8 cellular contexts compared by ENCODE assay signal in the genomic region with DNA sequence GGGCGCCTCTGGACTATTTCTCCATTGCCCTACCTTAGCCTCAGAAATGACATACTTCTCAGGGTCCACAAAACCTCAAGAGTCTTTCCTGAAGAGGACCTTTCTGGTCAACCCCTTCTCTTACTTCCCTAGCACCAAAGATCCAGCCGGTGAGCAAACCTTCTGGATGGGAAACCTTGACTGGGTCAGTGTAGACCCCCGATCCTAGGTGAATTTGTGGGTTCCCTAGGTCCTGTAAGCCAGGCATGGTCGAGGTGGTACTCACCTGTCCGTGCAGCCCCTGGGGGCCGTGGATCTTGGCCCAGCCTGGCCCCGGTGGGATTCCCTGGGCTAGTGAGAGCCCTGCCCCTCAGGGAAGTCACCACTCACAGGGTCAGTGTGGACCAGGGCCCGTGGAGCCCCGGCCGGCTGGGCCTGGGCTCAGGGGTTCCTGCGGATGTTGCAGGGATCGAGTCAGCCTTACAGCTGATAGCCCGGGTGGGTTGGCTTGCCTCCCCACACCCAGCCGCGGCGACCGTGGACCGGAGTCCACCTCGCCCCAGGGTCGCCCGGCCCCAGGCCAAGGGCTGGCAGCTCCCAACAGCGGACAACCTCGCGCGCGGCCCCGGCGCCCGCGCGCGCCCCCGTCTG. TPM values are rescaled to one million over a fixed set of nuclear protein-coding genes. Genes with fewer than 3 reads are reported as not detected.
DNase-seq lines count a peak whose midpoint lies in the region; ATAC-seq, FAIRE-seq and TF ChIP-seq lines count a peak whose summit lies in the region.

No MANE protein-coding gene starts in this region.

- peak overlapping the region; percentile 68 for H2AFZ ChIP-seq in hepatocyte

- no peaks in the 10 kb centered on the region for H3K9me3 Mint-ChIP-seq in activated naive CD4-positive, alpha-beta T cell treated with anti-CD3 and anti-CD28 coated beads, Interleukin-2, amount 10 ng/mL, durations not matched to agents 7 days and 5 days
- no peaks in the 10 kb centered on the region for H3K9me3 Mint-ChIP-seq in activated T-helper 1 cell treated with anti-CD3 and anti-CD28 coated beads, Interleukin-12 subunit alpha, Interleukin-12 subunit beta, Interleukin-2, Interleukin-4 antibody, amounts not matched to agents 30 ng/mL and 10 ng/mL and 1 ng/mL, durations not matched to agents 14 hours and 24 hours and 36 hours

- H3K4me3 Mint-ChIP-seq in activated naive CD4-positive, alpha-beta T cell treated with anti-CD3 and anti-CD28 coated beads, Interleukin-2, amount 10 ng/mL, durations not matched to agents 7 days and 5 days: peak overlapping the region; percentile 95
- H3K4me3 Mint-ChIP-seq in activated T-helper 1 cell treated with anti-CD3 and anti-CD28 coated beads, Interleukin-12 subunit alpha, Interleukin-12 subunit beta, Interleukin-2, Interleukin-4 antibody, amounts not matched to agents 30 ng/mL and 10 ng/mL and 1 ng/mL, durations not matched to agents 14 hours and 24 hours and 36 hours: peak overlapping the region; percentile 89

- H3K36me3 Mint-ChIP-seq in activated naive CD4-positive, alpha-beta T cell treated with anti-CD3 and anti-CD28 coated beads, Interleukin-2, amount 10 ng/mL, durations not matched to agents 7 days and 5 days: peaks cover 74% of the 10 kb centered on the region
- peaks cover 42% of the 10 kb centered on the region for H3K36me3 Mint-ChIP-seq in activated T-helper 1 cell treated with anti-CD3 and anti-CD28 coated beads, Interleukin-12 subunit alpha, Interleukin-12 subunit beta, Interleukin-2, Interleukin-4 antibody, amounts not matched to agents 30 ng/mL and 10 ng/mL and 1 ng/mL, durations not matched to agents 14 hours and 24 hours and 36 hours (ENCODE audit: low read depth)

- H3K27me3 ChIP-seq in hepatocyte (no peaks in the 10 kb centered on the region), small intestine (ENCODE audit: control insufficient read depth in 2 of 2, insufficient read depth in 2 of 2, low read length in 2 of 2) (no peaks in the 10 kb centered on the region)

- H3K27me3 Mint-ChIP-seq in activated naive CD4-positive, alpha-beta T cell treated with anti-CD3 and anti-CD28 coated beads, Interleukin-2, amount 10 ng/mL, durations not matched to agents 7 days and 5 days: no peaks in the 10 kb centered on the region
- no peaks in the 10 kb centered on the region for H3K27me3 Mint-ChIP-seq in activated T-helper 1 cell treated with anti-CD3 and anti-CD28 coated beads, Interleukin-12 subunit alpha, Interleukin-12 subunit beta, Interleukin-2, Interleukin-4 antibody, amounts not matched to agents 30 ng/mL and 10 ng/mL and 1 ng/mL, durations not matched to agents 14 hours and 24 hours and 36 hours (ENCODE audit: insufficient read depth)

- CTCF ChIA-PET in activated naive CD4-positive, alpha-beta T cell treated with anti-CD3 and anti-CD28 coated beads, Interleukin-2, amount 10 ng/mL, durations not matched to agents 7 days and 5 days (lab: Charles Lee): interaction anchor here (1.1 to 2.0 kb wide), 4 partner anchors 23 to 71 kb away, joined by 4 to 12 read pairs (median 5); a partner anchor contains a TSS

- peaks cover 49% of the 10 kb centered on the region for H3K79me2 ChIP-seq in hepatocyte

- H3K4me1 Mint-ChIP-seq in activated naive CD4-positive, alpha-beta T cell treated with anti-CD3 and anti-CD28 coated beads, Interleukin-2, amount 10 ng/mL, durations not matched to agents 7 days and 5 days: peaks cover 52% of the 10 kb centered on the region
- peaks cover 42% of the 10 kb centered on the region for H3K4me1 Mint-ChIP-seq in activated T-helper 1 cell treated with anti-CD3 and anti-CD28 coated beads, Interleukin-12 subunit alpha, Interleukin-12 subunit beta, Interleukin-2, Interleukin-4 antibody, amounts not matched to agents 30 ng/mL and 10 ng/mL and 1 ng/mL, durations not matched to agents 14 hours and 24 hours and 36 hours (ENCODE audit: low read depth)

- H3K9me3 ChIP-seq in hepatocyte (ENCODE audit: low read depth) (no peaks in the 10 kb centered on the region), small intestine (ENCODE audit: control insufficient read depth, low read depth) (no peaks in the 10 kb centered on the region)

- TF ChIP-seq CTCF in hepatocyte (IDR thresholded peaks at IDR 0.05; ENCODE audit: poor library complexity): no peak

- H3K36me3 ChIP-seq in hepatocyte (replicated peaks; ENCODE audit: insufficient read depth, low read depth) (no peaks in the 10 kb centered on the region), small intestine (ENCODE audit: control insufficient read depth in 2 of 2, insufficient read depth in 2 of 2, low read length in 2 of 2) (peaks cover 15 to 30% of the 10 kb centered on the region in 2 donors)

- no peak for DNase-seq in activated naive CD4-positive, alpha-beta T cell treated with anti-CD3 and anti-CD28 coated beads, Interleukin-2, amount 10 ng/mL, durations not matched to agents 7 days and 5 days
- DNase-seq in activated naive CD4-positive, alpha-beta T cell (lab: John Stamatoyannopoulos, UW): no peak
- DNase-seq in activated T-helper 1 cell treated with anti-CD3 and anti-CD28 coated beads, Interleukin-12 subunit alpha, Interleukin-12 subunit beta, Interleukin-2, Interleukin-4 antibody, amounts not matched to agents 30 ng/mL and 10 ng/mL and 1 ng/mL, durations not matched to agents 14 hours and 24 hours and 36 hours (ENCODE audit: low spot score): no peak
- no peak for DNase-seq in hepatocyte (ENCODE audit: low spot score)
- DNase-seq in small intestine: no peak
- DNase-seq in T-helper 9 cell: no peak
- no peak for DNase-seq in SK-N-DZ (ENCODE audit: low spot score)

- FAIRE-seq in small intestine (lab: Jason Lieb, UNC): no peak

- H3K4me3 ChIP-seq in hepatocyte: peak overlapping the region; percentile 73
- H3K4me3 ChIP-seq in small intestine (ENCODE audit: low read depth in 1 of 2, low read length in 2 of 2): peak overlapping the region; percentile 63 to 84

- WGBS in hepatocyte (ENCODE audit: low lambda C conversion rate, missing lambda C conversion rate): 10% methylated on average over 22 of the region's 33 CpGs
- 1 to 2% (median 2%) methylated on average over 14 to 33 of the region's 33 CpGs for WGBS in small intestine, 3 donors

- H3K4me2 ChIP-seq in hepatocyte: peak overlapping the region; percentile 99

- ATAC-seq in HG03097 (IDR thresholded peaks at IDR 0.05; ENCODE audit: low FRiP score, unreplicated experiment): peak; percentile 32

- H3K4me1 ChIP-seq in hepatocyte (ENCODE audit: insufficient read depth): peaks cover 16% of the 10 kb centered on the region
- peaks cover 5 to 10% of the 10 kb centered on the region in 2 donors for H3K4me1 ChIP-seq in small intestine (ENCODE audit: control insufficient read depth in 2 of 2, insufficient read depth in 1 of 2, low read depth in 1 of 2, low read length in 1 of 2)

- no peaks in the 10 kb centered on the region for H3K9me2 ChIP-seq in hepatocyte (replicated peaks; ENCODE audit: insufficient read depth)

- H3K27ac Mint-ChIP-seq in activated naive CD4-positive, alpha-beta T cell treated with anti-CD3 and anti-CD28 coated beads, Interleukin-2, amount 10 ng/mL, durations not matched to agents 7 days and 5 days: peak overlapping the region; percentile 86
- H3K27ac Mint-ChIP-seq in activated T-helper 1 cell treated with anti-CD3 and anti-CD28 coated beads, Interleukin-12 subunit alpha, Interleukin-12 subunit beta, Interleukin-2, Interleukin-4 antibody, amounts not matched to agents 30 ng/mL and 10 ng/mL and 1 ng/mL, durations not matched to agents 14 hours and 24 hours and 36 hours: peak overlapping the region; percentile 68

- intact Hi-C loops in activated T-helper 1 cell treated with anti-CD3 and anti-CD28 coated beads, Interleukin-12 subunit alpha, Interleukin-12 subunit beta, Interleukin-2, Interleukin-4 antibody, amounts not matched to agents 30 ng/mL and 10 ng/mL and 1 ng/mL, durations not matched to agents 14 hours and 24 hours and 36 hours (cut with micrococcal nuclease): loop anchor here (1.0 to 2.0 kb wide), 11 partner anchors 11 to 570 kb away; a partner anchor contains a TSS

- no peaks in the 10 kb centered on the region for H4K20me1 ChIP-seq in hepatocyte (ENCODE audit: insufficient read depth, poor library complexity, severe bottlenecking)

- H3K27ac ChIP-seq in hepatocyte (peak overlapping the region; percentile 97), small intestine (ENCODE audit: low read depth in 1 of 2, low read length in 1 of 2) (peak overlapping the region; percentile 86 to 98)

RNA-seq across cellular contexts. Expression of a gene that starts 0.6 kb away (rescaled TPM):
- 55.3 and 57.0 TPM in 2 replicates for total RNA-seq in activated T-helper 1 cell treated with anti-CD3 and anti-CD28 coated beads, Interleukin-12 subunit alpha, Interleukin-12 subunit beta, Interleukin-2, Interleukin-4 antibody, amounts not matched to agents 30 ng/mL and 10 ng/mL and 1 ng/mL, durations not matched to agents 14 hours and 24 hours and 36 hours
- total RNA-seq in hepatocyte: 34.6 and 35.7 TPM in 2 replicates
- 46.6 and 57.8 TPM in 2 replicates for polyA plus RNA-seq in hepatocyte
- polyA plus RNA-seq in small intestine: 10 to 100 TPM in 2 of 3 donors, 1 to 10 TPM in 1; 8.1 to 37.0 (median 10.1) TPM
- polyA plus RNA-seq in SK-N-DZ (2014; cell fraction: cytosol; rRNA removed): 20.2 and 22.8 TPM in 2 replicates
- 24.4 and 47.4 TPM in 2 replicates for polyA plus RNA-seq in SK-N-DZ (2014; cell fraction: nucleus; rRNA removed)

RNA-seq across cellular contexts. Expression of a gene that starts 0.7 kb away (rescaled TPM):
- total RNA-seq in activated T-helper 1 cell treated with anti-CD3 and anti-CD28 coated beads, Interleukin-12 subunit alpha, Interleukin-12 subunit beta, Interleukin-2, Interleukin-4 antibody, amounts not matched to agents 30 ng/mL and 10 ng/mL and 1 ng/mL, durations not matched to agents 14 hours and 24 hours and 36 hours: 112 and 117 TPM in 2 replicates
- 25.2 and 37.5 TPM in 2 replicates for total RNA-seq in hepatocyte
- polyA plus RNA-seq in hepatocyte (41.6 and 47.1 TPM in 2 replicates), small intestine (10 to 100 TPM; 20.2 to 39.6 (median 33.8) TPM)
- 33.0 and 50.4 TPM in 2 replicates for polyA plus RNA-seq in SK-N-DZ (2014; cell fraction: cytosol; rRNA removed)
- 383 and 403 TPM in 2 replicates for polyA plus RNA-seq in SK-N-DZ (2014; cell fraction: nucleus; rRNA removed)

RNA-seq across cellular contexts. Expression of a gene that starts 10.1 kb away (rescaled TPM):
- total RNA-seq in activated T-helper 1 cell treated with anti-CD3 and anti-CD28 coated beads, Interleukin-12 subunit alpha, Interleukin-12 subunit beta, Interleukin-2, Interleukin-4 antibody, amounts not matched to agents 30 ng/mL and 10 ng/mL and 1 ng/mL, durations not matched to agents 14 hours and 24 hours and 36 hours: 31.9 and 32.9 TPM in 2 replicates
- 34.7 and 37.7 TPM in 2 replicates for total RNA-seq in hepatocyte
- polyA plus RNA-seq in hepatocyte: 53.4 and 59.5 TPM in 2 replicates
- 10 to 100 TPM; 42.8 to 49.2 (median 43.2) TPM for polyA plus RNA-seq in small intestine
- polyA plus RNA-seq in SK-N-DZ (2014; cell fraction: cytosol; rRNA removed): 24.6 and 37.6 TPM in 2 replicates
- polyA plus RNA-seq in SK-N-DZ (2014; cell fraction: nucleus; rRNA removed): 154 and 165 TPM in 2 replicates

RNA-seq across cellular contexts. Expression of a gene that starts 16.4 kb away (rescaled TPM):
- 4.6 and 4.9 TPM in 2 replicates for total RNA-seq in activated T-helper 1 cell treated with anti-CD3 and anti-CD28 coated beads, Interleukin-12 subunit alpha, Interleukin-12 subunit beta, Interleukin-2, Interleukin-4 antibody, amounts not matched to agents 30 ng/mL and 10 ng/mL and 1 ng/mL, durations not matched to agents 14 hours and 24 hours and 36 hours
- 5.9 and 9.6 TPM in 2 replicates for total RNA-seq in hepatocyte
- polyA plus RNA-seq in hepatocyte: 1.7 and 6.6 TPM in 2 replicates
- polyA plus RNA-seq in small intestine: 1 to 10 TPM; 3.1 to 5.4 (median 3.2) TPM
- 6.8 and 7.5 TPM in 2 replicates for polyA plus RNA-seq in SK-N-DZ (2014; cell fraction: cytosol; rRNA removed)
- polyA plus RNA-seq in SK-N-DZ (2014; cell fraction: nucleus; rRNA removed): 13.0 and 15.1 TPM in 2 replicates

RNA-seq across cellular contexts. Expression of a gene that starts 16.4 kb away (rescaled TPM):
- total RNA-seq in activated T-helper 1 cell treated with anti-CD3 and anti-CD28 coated beads, Interleukin-12 subunit alpha, Interleukin-12 subunit beta, Interleukin-2, Interleukin-4 antibody, amounts not matched to agents 30 ng/mL and 10 ng/mL and 1 ng/mL, durations not matched to agents 14 hours and 24 hours and 36 hours: 30.1 and 30.6 TPM in 2 replicates
- total RNA-seq in hepatocyte: 35.6 and 38.8 TPM in 2 replicates
- 7.7 and 10.1 TPM in 2 replicates for polyA plus RNA-seq in hepatocyte
- 10 to 100 TPM; 31.1 to 53.4 (median 44.5) TPM for polyA plus RNA-seq in small intestine
- polyA plus RNA-seq in SK-N-DZ (2014; cell fraction: cytosol; rRNA removed): 33.9 and 39.8 TPM in 2 replicates
- 29.1 and 45.2 TPM in 2 replicates for polyA plus RNA-seq in SK-N-DZ (2014; cell fraction: nucleus; rRNA removed)
